Comparison of ENCODE assay signal across 33 cellular contexts in genomic region chr14:78220273-78220672, GRCh38.
"Had no signal": no experiment of that assay in that cellular context is flagged by ENCODE, and none has a peak within 500 bp of the region (broad histone marks: within the 10 kb centered on the region; RNA-seq: fewer than 3 reads in every experiment).

No MANE protein-coding gene starts in this region.

- H3K9me3 Mint-ChIP-seq: activated B cell treated with CpG ODN at 0.5 μM for 24 hours; activated CD4-positive, alpha-beta memory T cell treated with anti-CD3 and anti-CD28 coated beads for 36 hours; activated CD4-positive, alpha-beta T cell treated with anti-CD3 and anti-CD28 coated beads, Interleukin-2, amount 10 ng/mL, durations not matched to agents 24 days and 14 days; activated CD8-positive, alpha-beta T cell treated with anti-CD3 and anti-CD28 coated beads for 36 hours; activated naive CD4-positive, alpha-beta T cell treated with anti-CD3 and anti-CD28 coated beads for 36 hours; activated naive CD4-positive, alpha-beta T cell treated with anti-CD3 and anti-CD28 coated beads, Interleukin-2, amount 50 U/mL, for 72 hours; activated naive CD8-positive, alpha-beta T cell treated with anti-CD3 and anti-CD28 coated beads for 36 hours; activated T-cell treated with anti-CD3 and anti-CD28 coated beads, Interleukin-2, amount 50 U/mL, for 4 hours; activated T-cell treated with anti-CD3 and anti-CD28 coated beads, Interleukin-2, amount 50 U/mL, for 72 hours; activated T-helper 1 cell treated with anti-CD3 and anti-CD28 coated beads, Interleukin-12 subunit alpha, Interleukin-12 subunit beta, Interleukin-2, Interleukin-4 antibody, amounts not matched to agents 30 ng/mL and 10 ng/mL and 1 ng/mL, durations not matched to agents 14 hours and 24 hours and 36 hours; activated T-helper 17 cell treated with anti-CD3 and anti-CD28 coated beads, Interleukin-2, amount 50 U/mL, for 72 hours; T-helper 2 cell treated with Interferon-gamma antibody and Interleukin-4, amounts not matched to agents 5 μg/mL and 100 μg/mL, for 36 hours had no signal

- H3K36me3 ChIP-seq: adrenal gland, brain microvascular endothelial cell, breast epithelium had no signal

- H3K4me3 ChIP-seq: adrenal gland, body of pancreas, breast epithelium had no signal

- ATAC-seq: activated CD8-positive, alpha-beta T cell treated with anti-CD3 and anti-CD28 coated beads for 36 hours; activated naive CD4-positive, alpha-beta T cell treated with anti-CD3 and anti-CD28 coated beads, Interleukin-2, amount 50 U/mL, for 72 hours; activated T-cell treated with anti-CD3 and anti-CD28 coated beads, Interleukin-2, amount 50 U/mL, for 4 hours; activated T-cell treated with anti-CD3 and anti-CD28 coated beads, Interleukin-2, amount 50 U/mL, for 72 hours; activated T-helper 17 cell treated with anti-CD3 and anti-CD28 coated beads, Interleukin-2, amount 50 U/mL, for 72 hours; body of pancreas had no signal

- H3K27me3 ChIP-seq: adrenal gland, body of pancreas, brain microvascular endothelial cell, breast epithelium had no signal

- H3K9me3 ChIP-seq: adrenal gland, body of pancreas, breast epithelium had no signal

- H3K4me1 ChIP-seq: adrenal gland, body of pancreas, breast epithelium had no signal

- H3K4me1 Mint-ChIP-seq: activated B cell treated with CpG ODN at 0.5 μM for 24 hours; activated CD4-positive, alpha-beta T cell treated with anti-CD3 and anti-CD28 coated beads, Interleukin-2, amount 10 ng/mL, durations not matched to agents 24 days and 14 days; activated naive CD8-positive, alpha-beta T cell treated with anti-CD3 and anti-CD28 coated beads for 36 hours; activated T-helper 17 cell treated with anti-CD3 and anti-CD28 coated beads, Interleukin-2, amount 50 U/mL, for 72 hours had no signal

- H3K4me3 Mint-ChIP-seq: activated B cell treated with CpG ODN at 0.5 μM for 24 hours; activated CD4-positive, alpha-beta memory T cell treated with anti-CD3 and anti-CD28 coated beads for 36 hours; activated CD4-positive, alpha-beta T cell treated with anti-CD3 and anti-CD28 coated beads, Interleukin-2, amount 10 ng/mL, durations not matched to agents 24 days and 14 days; activated CD8-positive, alpha-beta T cell treated with anti-CD3 and anti-CD28 coated beads for 36 hours; activated naive CD4-positive, alpha-beta T cell treated with anti-CD3 and anti-CD28 coated beads for 36 hours; activated naive CD8-positive, alpha-beta T cell treated with anti-CD3 and anti-CD28 coated beads for 36 hours; activated T-cell treated with anti-CD3 and anti-CD28 coated beads, Interleukin-2, amount 50 U/mL, for 4 hours; activated T-cell treated with anti-CD3 and anti-CD28 coated beads, Interleukin-2, amount 50 U/mL, for 72 hours; activated T-helper 1 cell treated with anti-CD3 and anti-CD28 coated beads, Interleukin-12 subunit alpha, Interleukin-12 subunit beta, Interleukin-2, Interleukin-4 antibody, amounts not matched to agents 30 ng/mL and 10 ng/mL and 1 ng/mL, durations not matched to agents 14 hours and 24 hours and 36 hours; activated T-helper 17 cell treated with anti-CD3 and anti-CD28 coated beads, Interleukin-2, amount 50 U/mL, for 72 hours; T-helper 1 cell treated with Interleukin-12 subunit alpha and Interleukin-12 subunit beta and Interleukin-4 antibody, amounts not matched to agents 30 μg/mL and 1 μg/mL, for 36 hours; T-helper 2 cell treated with Interferon-gamma antibody and Interleukin-4, amounts not matched to agents 5 μg/mL and 100 μg/mL, for 36 hours had no signal

- H3K27me3 Mint-ChIP-seq: activated B cell treated with CpG ODN at 0.5 μM for 24 hours; activated CD4-positive, alpha-beta memory T cell treated with anti-CD3 and anti-CD28 coated beads for 36 hours; activated CD4-positive, alpha-beta T cell treated with anti-CD3 and anti-CD28 coated beads, Interleukin-2, amount 10 ng/mL, durations not matched to agents 24 days and 14 days; activated CD8-positive, alpha-beta T cell treated with anti-CD3 and anti-CD28 coated beads for 36 hours; activated naive CD8-positive, alpha-beta T cell treated with anti-CD3 and anti-CD28 coated beads for 36 hours; activated T-helper 17 cell treated with anti-CD3 and anti-CD28 coated beads, Interleukin-2, amount 50 U/mL, for 72 hours had no signal

- H3K27ac Mint-ChIP-seq: activated B cell treated with CpG ODN at 0.5 μM for 24 hours; activated CD4-positive, alpha-beta memory T cell treated with anti-CD3 and anti-CD28 coated beads for 36 hours; activated CD4-positive, alpha-beta T cell treated with anti-CD3 and anti-CD28 coated beads, Interleukin-2, amount 10 ng/mL, durations not matched to agents 24 days and 14 days; activated CD8-positive, alpha-beta T cell treated with anti-CD3 and anti-CD28 coated beads for 36 hours; activated naive CD4-positive, alpha-beta T cell treated with anti-CD3 and anti-CD28 coated beads for 36 hours; activated naive CD4-positive, alpha-beta T cell treated with anti-CD3 and anti-CD28 coated beads, Interleukin-2, amount 50 U/mL, for 72 hours; activated naive CD8-positive, alpha-beta T cell treated with anti-CD3 and anti-CD28 coated beads for 36 hours; activated T-cell treated with anti-CD3 and anti-CD28 coated beads, Interleukin-2, amount 50 U/mL, for 72 hours; activated T-helper 1 cell treated with anti-CD3 and anti-CD28 coated beads, Interleukin-12 subunit alpha, Interleukin-12 subunit beta, Interleukin-2, Interleukin-4 antibody, amounts not matched to agents 30 ng/mL and 10 ng/mL and 1 ng/mL, durations not matched to agents 14 hours and 24 hours and 36 hours; activated T-helper 17 cell treated with anti-CD3 and anti-CD28 coated beads, Interleukin-2, amount 50 U/mL, for 72 hours; T-helper 1 cell treated with Interleukin-12 subunit alpha and Interleukin-12 subunit beta and Interleukin-4 antibody, amounts not matched to agents 30 μg/mL and 1 μg/mL, for 36 hours; T-helper 2 cell treated with Interferon-gamma antibody and Interleukin-4, amounts not matched to agents 5 μg/mL and 100 μg/mL, for 36 hours had no signal

- DNase-seq: activated B cell treated with CpG ODN at 0.5 μM for 24 hours; activated CD4-positive, alpha-beta memory T cell treated with anti-CD3 and anti-CD28 coated beads for 36 hours; activated CD4-positive, alpha-beta T cell treated with anti-CD3 and anti-CD28 coated beads for 4 hours; activated CD4-positive, alpha-beta T cell treated with anti-CD3 and anti-CD28 coated beads, Interleukin-2, amount 10 ng/mL, durations not matched to agents 24 days and 14 days; activated CD4-positive, alpha-beta T cell treated with anti-CD3 and anti-CD28 coated beads, Interleukin-2, amount 50 U/mL, for 1 hour; activated CD4-positive, alpha-beta T cell treated with anti-CD3 and anti-CD28 coated beads, Interleukin-2, amount 50 U/mL, for 4 hours; activated CD4-positive, CD25-positive, alpha-beta regulatory T cell treated with anti-CD3 and anti-CD28 coated beads, Interleukin-2, amount 50 U/mL, for 72 hours; activated CD8-positive, alpha-beta memory T cell treated with anti-CD3 and anti-CD28 coated beads, Interleukin-2, amount 50 U/mL, for 4 hours; activated CD8-positive, alpha-beta T cell treated with anti-CD3 and anti-CD28 coated beads for 36 hours; activated effector memory CD4-positive, alpha-beta T cell treated with anti-CD3 and anti-CD28 coated beads, Interleukin-2, amount 50 U/mL, for 16 hours; activated gamma-delta T cell treated with Interleukin-2 at 50 U/mL for 16 hours; activated naive CD4-positive, alpha-beta T cell; activated naive CD4-positive, alpha-beta T cell treated with anti-CD3 and anti-CD28 coated beads for 36 hours; activated naive CD4-positive, alpha-beta T cell treated with anti-CD3 and anti-CD28 coated beads, Interleukin-2, amount 50 U/mL, for 16 hours; activated naive CD8-positive, alpha-beta T cell treated with anti-CD3 and anti-CD28 coated beads for 36 hours; activated T-cell treated with anti-CD3 and anti-CD28 coated beads for 4 hours; activated T-cell treated with anti-CD3 and anti-CD28 coated beads, Interleukin-2, amount 50 U/mL, for 1 hour; activated T-cell treated with anti-CD3 and anti-CD28 coated beads, Interleukin-2, amount 50 U/mL, for 4 hours; activated T-cell treated with anti-CD3 and anti-CD28 coated beads, Interleukin-2, amount 50 U/mL, for 72 hours; adrenal gland; amniotic stem cell; aorta; body of pancreas; brain microvascular endothelial cell; central memory CD4-positive, alpha-beta T cell; T-helper 1 cell; T-helper 9 cell had no signal
